17 cellular contexts compared by ENCODE assay signal in the genomic region with DNA sequence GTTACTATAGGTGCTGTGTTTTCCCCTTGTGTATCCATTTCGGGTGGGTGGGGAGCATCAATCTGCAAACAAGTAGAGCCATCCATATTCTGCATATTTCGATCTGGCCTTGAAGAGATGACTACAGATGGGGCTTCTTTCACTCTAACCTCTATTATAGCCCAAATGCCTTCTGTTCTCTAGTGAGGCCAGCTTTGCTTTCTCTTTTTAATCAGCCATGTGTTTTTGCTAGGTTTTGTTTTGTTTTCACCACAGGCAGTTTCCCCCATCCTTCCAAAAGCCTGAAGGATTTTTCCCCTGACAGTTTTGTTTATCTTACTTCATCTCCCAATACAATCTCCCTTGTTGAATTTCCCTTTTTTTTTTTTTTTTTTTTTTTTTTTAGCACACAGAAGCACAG.
DNase-seq lines count a peak whose midpoint lies in the region; ATAC-seq, FAIRE-seq and TF ChIP-seq lines count a peak whose summit lies in the region.
"Had no signal": no experiment of that assay in that cellular context is flagged by ENCODE, and none has a peak within 500 bp of the region (broad histone marks: within the 10 kb centered on the region; RNA-seq: fewer than 3 reads in every experiment).

No MANE protein-coding gene starts in this region.

- H3K27me3 ChIP-seq in DND-41 (ENCODE audit: insufficient read depth, low read length, poor library complexity) (no peaks in the 10 kb centered on the region), K562 (ENCODE audit: control insufficient read depth in 2 of 2, insufficient read depth in 2 of 2, low read length in 2 of 2) (no peaks in the 10 kb centered on the region), osteoblast (ENCODE audit: insufficient read depth, low read length) (no peaks in the 10 kb centered on the region)
- H3K27me3 ChIP-seq: BLaER1 treated with 17β-estradiol and CSF1 and Interleukin-3, amounts not matched to agents 10 nM and 100 nM; Peyer's patch had no signal

- H3K9me3 ChIP-seq in DND-41 (ENCODE audit: insufficient read depth, low read length, severe bottlenecking) = no peaks in the 10 kb centered on the region
- no peaks in the 10 kb centered on the region for H3K9me3 ChIP-seq in K562 (replicated peaks; ENCODE audit: control insufficient read depth, insufficient read depth, low read depth, low read length)
- H3K9me3 ChIP-seq in osteoblast (ENCODE audit: low read depth, low read length) = no peaks in the 10 kb centered on the region
- H3K9me3 ChIP-seq: Peyer's patch had no signal

- in situ Hi-C loops in K562 (cut with MboI) = no loop called here

- no TSS peak for BruUV-seq in K562 (replicated peaks; lab: Mats Ljungman, UMichigan)

- H3K4me1 ChIP-seq in DND-41 (ENCODE audit: insufficient read depth, low read length) (peaks cover 21% of the 10 kb centered on the region), K562 (replicated peaks in 1 of 2; ENCODE audit: control insufficient read depth in 2 of 2, insufficient read depth in 2 of 2, low read length in 2 of 2) (peaks cover 0 to 22% of the 10 kb centered on the region in 2 experiments; a peak in 3 of 5 replicates), osteoblast (ENCODE audit: insufficient read depth, low read length) (no peaks in the 10 kb centered on the region)
- H3K4me1 ChIP-seq: BLaER1 treated with 17β-estradiol and CSF1 and Interleukin-3, amounts not matched to agents 10 nM and 100 nM; Peyer's patch had no signal

- H2AFZ ChIP-seq in DND-41 (ENCODE audit: low read depth, low read length) (peak overlapping the region; percentile 29), K562 (ENCODE audit: low read depth, low read length) (no peak overlapping the region), osteoblast (ENCODE audit: low read length) (no peak overlapping the region)

- intact Hi-C loops in K562 (cut with micrococcal nuclease) = no loop called here

- ATAC-seq in DND-41 (ENCODE audit: insufficient read depth, low read depth) (peak; percentile 52; the same call in 1 of the 3 replicates), K562 (no peak), GM19395 (IDR thresholded peaks at IDR 0.05; ENCODE audit: unreplicated experiment) (no peak)
- ATAC-seq: HCT116, SK-N-SH treated with all-trans-retinoic acid at 6 μM for 48 hours had no signal

- H3K4me2 ChIP-seq in DND-41 (ENCODE audit: insufficient read depth, low read length) (no peak overlapping the region), K562 (ENCODE audit: insufficient read depth, low read length) (no peak overlapping the region), osteoblast (ENCODE audit: insufficient read depth, low read length) (no peak overlapping the region)
- H3K4me2 ChIP-seq: BLaER1 treated with 17β-estradiol and CSF1 and Interleukin-3, amounts not matched to agents 10 nM and 100 nM had no signal

- FAIRE-seq in K562 (lab: Jason Lieb, UNC) = no peak
- FAIRE-seq: HTR-8/SVneo had no signal

- TF ChIP-seq CTCF in DND-41 (IDR thresholded peaks at IDR 0.05; ENCODE audit: borderline replicate concordance, extremely low read depth, low read length, poor library complexity, severe bottlenecking) (no peak), K562 (IDR thresholded peaks at IDR 0.05 in 2 of 3, conservative IDR thresholded peaks at IDR 0.05 in 1 of 3; ENCODE audit: insufficient read depth in 2 of 3, low read depth in 1 of 3, low read length in 3 of 3) (no peak), osteoblast (IDR thresholded peaks at IDR 0.05; ENCODE audit: extremely low read depth, low read depth, low read length) (no peak), RWPE1 (conservative IDR thresholded peaks at IDR 0.05; ENCODE audit: low read depth) (no peak)

- H3K79me2 ChIP-seq in DND-41 (ENCODE audit: insufficient read depth, low read length) (no peaks in the 10 kb centered on the region), K562 (ENCODE audit: control insufficient read depth, insufficient read depth, low read length) (no peaks in the 10 kb centered on the region), osteoblast (ENCODE audit: insufficient read depth, low read length) (no peaks in the 10 kb centered on the region)

- TF ChIP-seq POLR2A in K562 (conservative IDR thresholded peaks at IDR 0.05) = no peak

- TF ChIP-seq RAD21 in K562 (CRISPR knock-in tag; conservative IDR thresholded peaks at IDR 0.05 in 1 of 2, IDR thresholded peaks at IDR 0.05 in 1 of 2) = no peak

- no peak for TF ChIP-seq EP300 in K562 (IDR thresholded peaks at IDR 0.05; ENCODE audit: low read length)

- no peaks in the 10 kb centered on the region for H4K20me1 ChIP-seq in DND-41 (ENCODE audit: insufficient read depth, low read length)
- H4K20me1 ChIP-seq in K562 (replicated peaks; ENCODE audit: control insufficient read depth, insufficient read depth, low read length) = no peaks in the 10 kb centered on the region
- no peaks in the 10 kb centered on the region for H4K20me1 ChIP-seq in osteoblast (ENCODE audit: insufficient read depth, low read length)
- H4K20me1 ChIP-seq: BLaER1 treated with 17β-estradiol and CSF1 and Interleukin-3, amounts not matched to agents 10 nM and 100 nM had no signal

- H3K27ac ChIP-seq in DND-41 (ENCODE audit: low read length) (peak overlapping the region; percentile 22; the same call in 1 of the 2 replicates), K562 (ENCODE audit: extremely low read depth, low read depth, low read length) (no peak overlapping the region), osteoblast (ENCODE audit: low read depth, low read length) (no peak overlapping the region), RWPE1 (no peak overlapping the region)
- H3K27ac ChIP-seq: BLaER1 treated with 17β-estradiol and CSF1 and Interleukin-3, amounts not matched to agents 10 nM and 100 nM had no signal

- H3K36me3 ChIP-seq in DND-41 (ENCODE audit: insufficient read depth, low read length) (no peaks in the 10 kb centered on the region), K562 (ENCODE audit: control insufficient read depth, insufficient read depth, low read length) (no peaks in the 10 kb centered on the region), osteoblast (ENCODE audit: insufficient read depth, low read length) (no peaks in the 10 kb centered on the region)
- H3K36me3 ChIP-seq: BLaER1 treated with 17β-estradiol and CSF1 and Interleukin-3, amounts not matched to agents 10 nM and 100 nM; Peyer's patch had no signal

- 40% methylated on average over 2 of the region's 2 CpGs for WGBS in K562 (ENCODE audit: insufficient coverage, low coverage, missing lambda C conversion rate)

- POLR2A ChIA-PET in K562 (lab: Yijun Ruan, JAX) (interaction anchor here (2.5 kb wide), 1 partner anchor 223 kb away, joined by 8 read pairs; the partner anchor contains the start of gene BTG1), RWPE1 (lab: Yijun Ruan, JAX; ENCODE audit: low non-redundant PET) (no interaction called here)

- no peaks in the 10 kb centered on the region for H3K9me1 ChIP-seq in K562 (ENCODE audit: control insufficient read depth, insufficient read depth, low read length)

- H3K4me3 ChIP-seq in DND-41 (ENCODE audit: low read depth in 1 of 2, low read length in 2 of 2) (no peak overlapping the region), K562 (no peak overlapping the region), osteoblast (ENCODE audit: insufficient read depth, low read length) (no peak overlapping the region)
- H3K4me3 ChIP-seq: BLaER1 treated with 17β-estradiol and CSF1 and Interleukin-3, amounts not matched to agents 10 nM and 100 nM; Peyer's patch had no signal

- CTCF ChIA-PET in K562 (lab: Yijun Ruan, JAX; ENCODE audit: low intra/inter-chr PET ratio) (interaction anchor here (0.6 kb wide), 1 partner anchor 14 kb away, joined by 4 read pairs; no protein-coding TSS in a partner anchor), RWPE1 (lab: Yijun Ruan, JAX) (interaction anchor here (0.6 kb wide), 2 partner anchors 41 to 43 kb away, joined by 4 to 5 read pairs; no protein-coding TSS in a partner anchor)

- no peak for DNase-seq in DND-41
- peak; percentile 12 for DNase-seq in NCI-H1694 (lab: John Stamatoyannopoulos, UW)
- no peak for DNase-seq in K562 (ENCODE audit: extremely low read depth in 1 of 4, low spot score in 3 of 4)
- DNase-seq in osteoblast (ENCODE audit: insufficient read length, low spot score, missing footprints) = peak; percentile 64
- DNase-seq in NCI-H1417 treated with DMSO at 0.1 percent for 48 hours (lab: John Stamatoyannopoulos, UW) = no peak
- DNase-seq in RWPE1 (ENCODE audit: low spot score) = no peak
- DNase-seq: DMS153, NCI-H1092, NCI-H1930, NCI-H510A treated with DMSO at 0.1 percent for 48 hours, Peyer's patch, SHP77 had no signal

- H3K9ac ChIP-seq in DND-41 (ENCODE audit: low read depth, low read length) = no peak overlapping the region
- H3K9ac ChIP-seq in K562 (ENCODE audit: insufficient read depth in 1 of 2, low read depth in 2 of 2, low read length in 2 of 2) = no peak overlapping the region
- H3K9ac ChIP-seq: BLaER1 treated with 17β-estradiol and CSF1 and Interleukin-3, amounts not matched to agents 10 nM and 100 nM had no signal

TF ChIP-seq in K562, 482 proteins besides CTCF, POLR2A, EP300 and RAD21 (continues in another document):
- TF ChIP-seq ZNF639 (CRISPR knock-in tag; conservative IDR thresholded peaks at IDR 0.05 in 1 of 2, IDR thresholded peaks at IDR 0.05 in 1 of 2) (no peak), PHTF2 (CRISPR knock-in tag; IDR thresholded peaks at IDR 0.05) (no peak), NR2C1 (IDR thresholded peaks at IDR 0.05) (no peak), NR2C1 (tag; IDR thresholded peaks at IDR 0.05) (no peak)
- TF ChIP-seq, protein P1, sequence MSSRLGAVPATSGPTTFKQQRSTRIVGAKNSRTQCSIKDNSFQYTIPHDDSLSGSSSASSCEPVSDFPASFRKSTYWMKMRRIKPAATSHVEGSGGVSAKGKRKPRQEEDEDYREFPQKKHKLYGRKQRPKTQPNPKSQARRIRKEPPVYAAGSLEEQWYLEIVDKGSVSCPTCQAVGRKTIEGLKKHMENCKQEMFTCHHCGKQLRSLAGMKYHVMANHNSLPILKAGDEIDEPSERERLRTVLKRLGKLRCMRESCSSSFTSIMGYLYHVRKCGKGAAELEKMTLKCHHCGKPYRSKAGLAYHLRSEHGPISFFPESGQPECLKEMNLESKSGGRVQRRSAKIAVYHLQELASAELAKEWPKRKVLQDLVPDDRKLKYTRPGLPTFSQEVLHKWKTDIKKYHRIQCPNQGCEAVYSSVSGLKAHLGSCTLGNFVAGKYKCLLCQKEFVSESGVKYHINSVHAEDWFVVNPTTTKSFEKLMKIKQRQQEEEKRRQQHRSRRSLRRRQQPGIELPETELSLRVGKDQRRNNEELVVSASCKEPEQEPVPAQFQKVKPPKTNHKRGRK (tag; IDR thresholded peaks at IDR 0.05) = peak; percentile 54; the same call in 1 of the 2 replicates

Comparison
In these comparisons a context has a peak if more than half of its experiments do, and no peak if none do; other contexts are left out.
1. DNase-seq: peak in NCI-H1694 (single experiment) and osteoblast (single experiment); none in DND-41 (single experiment), K562 (0 of 4), NCI-H1417 treated with DMSO at 0.1 percent for 48 hours (single experiment) and RWPE1 (single experiment).